Comparison of ENCODE assay signal across 30 cellular contexts in the genomic region with DNA sequence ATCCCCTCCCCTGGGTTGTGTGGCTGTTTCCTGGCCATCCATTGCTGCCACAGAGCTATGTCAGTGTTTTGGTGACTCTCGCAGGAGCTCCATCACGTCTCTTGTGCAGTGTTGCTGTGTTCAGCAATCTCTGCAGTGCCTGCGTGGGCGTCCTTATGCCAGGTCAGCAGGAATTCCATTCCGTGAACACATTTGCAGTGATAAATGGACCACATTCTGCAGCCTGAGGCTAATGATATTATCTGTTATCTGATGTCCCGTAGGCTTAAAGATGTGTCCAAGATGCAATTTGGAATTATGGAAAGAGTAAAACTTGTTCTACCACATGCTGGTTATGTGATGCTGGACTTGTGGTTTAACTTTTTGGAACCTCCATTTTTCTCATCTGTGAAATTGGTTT. TPM values are rescaled to one million over a fixed set of nuclear protein-coding genes. Genes with fewer than 3 reads are reported as not detected.
"Had no signal": no experiment of that assay in that cellular context is flagged by ENCODE, and none has a peak within 500 bp of the region (broad histone marks: within the 10 kb centered on the region; RNA-seq: fewer than 3 reads in every experiment).

No MANE protein-coding gene starts in this region.

- ATAC-seq: esophagus mucosa, left lung, psoas muscle had no signal

- DNase-seq: activated CD4-positive, alpha-beta memory T cell treated with anti-CD3 and anti-CD28 coated beads for 36 hours; activated CD4-positive, alpha-beta T cell treated with anti-CD3 and anti-CD28 coated beads for 4 hours; activated CD8-positive, alpha-beta memory T cell treated with anti-CD3 and anti-CD28 coated beads, Interleukin-2, amount 50 U/mL, for 4 hours; activated effector memory CD4-positive, alpha-beta T cell treated with anti-CD3 and anti-CD28 coated beads, Interleukin-2, amount 50 U/mL, for 16 hours; activated naive CD4-positive, alpha-beta T cell treated with anti-CD3 and anti-CD28 coated beads, Interleukin-2, amount 10 ng/mL, durations not matched to agents 7 days and 5 days; activated naive CD8-positive, alpha-beta T cell treated with anti-CD3 and anti-CD28 coated beads, Interleukin-2, amount 10 ng/mL, durations not matched to agents 7 days and 5 days; activated T-cell treated with anti-CD3 and anti-CD28 coated beads, Interleukin-2, amount 50 U/mL, for 1 hour; central memory CD4-positive, alpha-beta T cell; foreskin fibroblast; head of caudate nucleus; hypothalamus; immature natural killer cell; kidney glomerular epithelial cell; left lung; nephron progenitor cell; ovary; psoas muscle; stimulated activated naive CD4-positive, alpha-beta T cell; SW 1271; T-helper 9 cell; tibial artery had no signal

- H3K36me3 ChIP-seq: breast epithelium, left lung, neutrophil, ovary, suprapubic skin, tibial artery had no signal

- FAIRE-seq: TTC549 had no signal

- H3K4me3 ChIP-seq: breast epithelium, left lung, lung, ovary, psoas muscle, suprapubic skin, tibial artery had no signal

- H3K27me3 ChIP-seq: breast epithelium, left lung, neutrophil, ovary, suprapubic skin, tibial artery had no signal

- H3K9me3 ChIP-seq: breast epithelium, left lung, neutrophil, ovary, psoas muscle, suprapubic skin, tibial artery had no signal

- H3K27ac ChIP-seq: breast epithelium, left lung, neutrophil, ovary, psoas muscle, suprapubic skin, tibial artery, VCaP had no signal

- H3K4me1 ChIP-seq: breast epithelium, left lung, psoas muscle, suprapubic skin, tibial artery had no signal

RNA-seq across cellular contexts. Expression of a gene that starts 25.5 kb away (rescaled TPM):
- total RNA-seq: activated CD4-positive, alpha-beta memory T cell treated with anti-CD3 and anti-CD28 coated beads for 36 hours; activated CD8-positive, alpha-beta memory T cell treated with anti-CD3 and anti-CD28 coated beads for 36 hours; activated naive CD8-positive, alpha-beta T cell treated with anti-CD3 and anti-CD28 coated beads, Interleukin-2, amount 10 ng/mL, durations not matched to agents 7 days and 5 days; activated T-helper 1 cell treated with anti-CD3 and anti-CD28 coated beads, Interleukin-12 subunit alpha, Interleukin-12 subunit beta, Interleukin-2, Interleukin-4 antibody, amounts not matched to agents 30 ng/mL and 10 ng/mL and 1 ng/mL, durations not matched to agents 14 hours and 24 hours and 36 hours had no signal
- polyA plus RNA-seq: immature natural killer cell had no signal
